In the genomic region with DNA sequence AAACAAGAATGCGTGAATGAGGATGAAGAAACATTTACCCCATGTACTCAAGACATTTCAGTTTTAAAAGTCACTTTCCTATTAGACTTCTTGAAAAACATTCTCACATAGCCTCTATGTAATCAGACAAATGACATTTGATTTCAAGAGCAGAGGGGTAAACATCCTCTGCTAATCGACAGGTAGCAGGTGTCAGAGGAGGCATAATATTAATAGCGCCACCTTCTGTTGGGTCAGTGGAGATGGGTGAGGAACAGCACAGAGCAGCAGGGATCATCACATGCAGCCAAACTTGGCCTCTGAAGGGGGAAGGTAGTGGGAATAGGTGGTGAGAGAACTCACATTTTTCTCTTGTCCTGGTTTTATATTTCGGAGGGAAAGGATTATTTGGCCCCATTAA, we compare ENCODE assay signal across 9 cellular contexts. TPM values are rescaled to one million over a fixed set of nuclear protein-coding genes. Genes with fewer than 3 reads are reported as not detected.
A peak's percentile ranks its signal among the peaks of the same experiment; 100 is the strongest.
DNase-seq lines count a peak whose midpoint lies in the region; ATAC-seq and TF ChIP-seq lines count a peak whose summit lies in the region.
"Had no signal": no experiment of that assay in that cellular context is flagged by ENCODE, and none has a peak within 500 bp of the region (broad histone marks: within the 10 kb centered on the region; RNA-seq: fewer than 3 reads in every experiment).

No MANE protein-coding gene starts in this region.

- DNase-seq in AG09309 (ENCODE audit: low read depth) (no peak), Peyer's patch (no peak), foreskin fibroblast (peak in 1 of 2 donors; percentile 17), T-helper 17 cell (no peak)

- no peak for TF ChIP-seq POLR2A in Peyer's patch (IDR thresholded peaks at IDR 0.05)

- H3K27ac Mint-ChIP-seq in T-helper 17 cell = no peak overlapping the region

- H3K36me3 ChIP-seq in Peyer's patch = peaks cover 0 to 33% (median 0%) of the 10 kb centered on the region in 3 donors

- H3K9me3 ChIP-seq in Peyer's patch = no peaks in the 10 kb centered on the region
- H3K9me3 ChIP-seq in T-helper 17 cell (ENCODE audit: control insufficient read depth, low read length, poor library complexity, severe bottlenecking) = no peaks in the 10 kb centered on the region
- H3K9me3 ChIP-seq: HAP-1 had no signal

- H3K4me3 ChIP-seq in AG09309 (ENCODE audit: control insufficient read depth, low read depth, low read length) (no peak overlapping the region), Peyer's patch (no peak overlapping the region), foreskin fibroblast (ENCODE audit: low read depth in 1 of 2, low read length in 2 of 2) (no peak overlapping the region)
- H3K4me3 ChIP-seq: HAP-1 had no signal

- H3K36me3 Mint-ChIP-seq in T-helper 17 cell (ENCODE audit: low read depth) = peaks cover 2% of the 10 kb centered on the region

- H3K27me3 Mint-ChIP-seq in T-helper 17 cell = no peaks in the 10 kb centered on the region

- H3K27ac ChIP-seq in Peyer's patch = no peak overlapping the region

- no peak overlapping the region for H3K4me3 Mint-ChIP-seq in T-helper 17 cell

- H3K4me1 ChIP-seq in Peyer's patch = peaks cover 0 to 16% (median 0%) of the 10 kb centered on the region in 4 donors

- no peaks in the 10 kb centered on the region for H3K27me3 ChIP-seq in Peyer's patch

- peak; percentile 61 for TF ChIP-seq CTCF in AG09309 (IDR thresholded peaks at IDR 0.05; ENCODE audit: control insufficient read depth, insufficient read depth, low read depth, low read length, missing control alignments)
- TF ChIP-seq CTCF in GM12872 (IDR thresholded peaks at IDR 0.05; ENCODE audit: insufficient read depth, low read depth, low read length) = peak; percentile 58; the same call in 2 of the 3 replicates
- peak in 4 of 6 experiments; percentile 36 to 50 (median 46) for TF ChIP-seq CTCF in Peyer's patch (IDR thresholded peaks at IDR 0.05)
- peak; percentile 36 for TF ChIP-seq CTCF in foreskin fibroblast (IDR thresholded peaks at IDR 0.05; ENCODE audit: low read depth, low read length)

- peaks cover 22% of the 10 kb centered on the region for H3K4me1 Mint-ChIP-seq in T-helper 17 cell

- no peak for ATAC-seq in HG02870 (IDR thresholded peaks at IDR 0.05; ENCODE audit: unreplicated experiment)
- ATAC-seq in HG03460 (IDR thresholded peaks at IDR 0.05; ENCODE audit: unreplicated experiment) = no peak
- no peak for ATAC-seq in T-helper 17 cell
- ATAC-seq in GM21786 (IDR thresholded peaks at IDR 0.05; ENCODE audit: unreplicated experiment) = no peak

RNA-seq across cellular contexts. Expression of a gene that starts 3.3 kb away (rescaled TPM):
- total RNA-seq in Peyer's patch (1 to 10 TPM; 3.3 to 3.8 (median 3.6) TPM), T-helper 17 cell (1 to 10 TPM; 1.0 to 1.4 TPM)

RNA-seq across cellular contexts. Expression of a gene that starts 9.0 kb away (rescaled TPM):
- total RNA-seq in Peyer's patch = 10 to 100 TPM in 2 of 4 donors, 1 to 10 TPM in 2; 4.0 to 29.7 (median 8.9) TPM
- total RNA-seq in T-helper 17 cell = 1 to 10 TPM; 5.2 to 5.5 TPM
